ENCODE assay signal across 20 cellular contexts in the genomic region with DNA sequence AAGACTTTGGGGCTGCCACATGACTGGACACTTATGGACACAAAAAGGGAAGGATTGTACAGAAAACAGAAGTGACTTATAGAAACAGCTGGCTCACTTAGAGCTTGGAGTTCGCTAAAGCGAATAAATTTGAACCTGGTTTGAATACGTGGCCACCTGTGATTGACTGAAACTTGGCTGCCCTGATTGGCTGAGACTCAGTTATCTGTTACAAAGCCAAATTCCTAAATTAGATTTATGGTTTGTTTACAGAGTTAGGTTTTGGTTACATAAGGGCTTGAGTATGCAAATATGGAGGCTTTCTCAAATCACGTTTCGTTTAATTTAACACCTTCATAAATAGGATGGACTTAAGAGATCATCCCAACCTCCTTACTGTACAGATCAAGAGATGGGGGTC.
A peak's percentile ranks its signal among the peaks of the same experiment; 100 is the strongest.
DNase-seq lines count a peak whose midpoint lies in the region; TF ChIP-seq lines count a peak whose summit lies in the region.
"Had no signal": no experiment of that assay in that cellular context is flagged by ENCODE, and none has a peak within 500 bp of the region (broad histone marks: within the 10 kb centered on the region; RNA-seq: fewer than 3 reads in every experiment).

No MANE protein-coding gene starts in this region.

- H3K36me3 ChIP-seq in iPS-18a (ENCODE audit: control insufficient read depth, low read depth, low read length) (no peaks in the 10 kb centered on the region), stomach (no peaks in the 10 kb centered on the region)

- H3K27me3 ChIP-seq in iPS-18a (ENCODE audit: control insufficient read depth, insufficient read depth, low read length): no peaks in the 10 kb centered on the region
- H3K27me3 ChIP-seq in stomach: no peaks in the 10 kb centered on the region

- no peak overlapping the region for H3K27ac ChIP-seq in iPS-18a (ENCODE audit: low read length)
- peak overlapping the region in 3 of 5 donors; percentile 32 to 68 (median 61) for H3K27ac ChIP-seq in stomach
- no peak overlapping the region for H3K27ac ChIP-seq in caudate nucleus (ENCODE audit: low read depth, low read length)
- H3K27ac ChIP-seq: C4-2B, GM23248 had no signal

- H3K4me1 ChIP-seq in iPS-18a (ENCODE audit: control insufficient read depth, low read depth, low read length) (peaks cover 50% of the 10 kb centered on the region), stomach (peaks cover 17 to 40% (median 28%) of the 10 kb centered on the region in 4 donors)

- no peak for TF ChIP-seq EP300 in stomach (IDR thresholded peaks at IDR 0.05)

- TF ChIP-seq CTCF in stomach (IDR thresholded peaks at IDR 0.05): no peak

- no peaks in the 10 kb centered on the region for H3K9me3 ChIP-seq in iPS-18a (ENCODE audit: control insufficient read depth, low read depth, low read length)
- H3K9me3 ChIP-seq in stomach: no peaks in the 10 kb centered on the region

- no peak for TF ChIP-seq POLR2A in stomach (IDR thresholded peaks at IDR 0.05)

- H3K4me3 ChIP-seq in iPS-18a (ENCODE audit: low read length) (peak overlapping the region; percentile 9), stomach (no peak overlapping the region)
- H3K4me3 ChIP-seq: GM23248, lung, smooth muscle cell had no signal

- intact Hi-C loops in stomach (cut with DNase I; ENCODE audit: low total_unique reads): no loop called here

- H3K9ac ChIP-seq in iPS-18a (ENCODE audit: low read length): no peak overlapping the region
- H3K9ac ChIP-seq: GM23248 had no signal

- DNase-seq in DMS153 (lab: John Stamatoyannopoulos, UW) (peak; percentile 18), DMS153 treated with DMSO at 0.1 percent for 48 hours (lab: John Stamatoyannopoulos, UW; ENCODE audit: unreplicated experiment) (no peak), MV-4-11 (lab: John Stamatoyannopoulos, UW) (peak; percentile 22), stomach (no peak), DMS 273 treated with DMSO at 0.1 percent for 48 hours (lab: John Stamatoyannopoulos, UW) (no peak), SKM-1 treated with dmso at 0.1 percent for 144 hours (lab: John Stamatoyannopoulos, UW; ENCODE audit: unreplicated experiment) (no peak), caudate nucleus (lab: John Stamatoyannopoulos, UW) (no peak)
- DNase-seq: 8988T; activated naive CD8-positive, alpha-beta T cell treated with anti-CD3 and anti-CD28 coated beads for 36 hours; foreskin melanocyte; GM23248; naive thymus-derived CD4-positive, alpha-beta T cell; posterior cingulate gyrus; stimulated activated CD8-positive, alpha-beta memory T cell treated with anti-CD3 and anti-CD28 coated beads, Interleukin-4, amount 100 ng/mL, for 48 hours; substantia nigra; T-helper 2 cell had no signal

- 16 to 31% (median 27%) methylated on average over 4 of the region's 5 CpGs for WGBS in stomach, 5 donors

Comparison
In these comparisons a context has a peak if more than half of its experiments do, and no peak if none do; other contexts are left out.
1. DNase-seq: peak in DMS153 (single experiment) and MV-4-11 (single experiment); none in DMS153 treated with DMSO at 0.1 percent for 48 hours (single experiment), stomach (single experiment), DMS 273 treated with DMSO at 0.1 percent for 48 hours (single experiment), SKM-1 treated with dmso at 0.1 percent for 144 hours (single experiment) and caudate nucleus (0 of 61).
2. H3K27ac ChIP-seq: peak in stomach (3 of 5); none in iPS-18a (single experiment) and caudate nucleus (single experiment).